9 cellular contexts compared by ENCODE assay signal in the genomic region with DNA sequence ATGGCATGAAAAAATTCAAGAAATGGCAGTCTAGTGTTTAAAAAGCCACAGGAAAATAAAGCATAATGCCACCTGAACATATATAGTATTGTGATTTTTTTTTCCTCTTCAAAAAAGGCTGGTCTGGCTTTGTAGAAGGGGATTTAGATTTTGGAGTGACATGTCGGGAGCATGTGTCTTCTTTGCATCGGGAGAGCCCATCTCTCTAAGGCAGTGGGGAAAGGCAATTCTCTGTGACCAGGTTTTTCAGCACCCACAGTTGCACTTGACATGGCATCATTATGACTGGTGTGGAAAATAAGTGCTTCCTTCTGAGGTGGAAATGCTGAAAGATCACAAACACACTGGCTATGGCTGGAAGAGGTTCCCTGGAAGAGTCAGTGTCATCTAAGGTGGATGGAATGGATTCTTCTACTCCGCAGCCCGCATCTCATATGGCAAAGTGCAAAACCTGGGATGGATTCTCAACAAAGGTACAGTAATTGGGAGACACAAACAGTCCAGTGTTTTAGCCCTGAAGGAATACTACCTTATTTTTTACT.
DNase-seq lines count a peak whose midpoint lies in the region; ATAC-seq, FAIRE-seq and TF ChIP-seq lines count a peak whose summit lies in the region.
"Had no signal": no experiment of that assay in that cellular context is flagged by ENCODE, and none has a peak within 500 bp of the region (broad histone marks: within the 10 kb centered on the region; RNA-seq: fewer than 3 reads in every experiment).

No MANE protein-coding gene starts in this region.

- H3K27me3 Mint-ChIP-seq in endodermal cell (ENCODE audit: insufficient read depth): peaks cover 29% of the 10 kb centered on the region
- peaks cover 68% of the 10 kb centered on the region for H3K27me3 Mint-ChIP-seq in CD4-positive, alpha-beta T cell

- no TSS peak for BruUV-seq in PC-3 (replicated peaks; lab: Mats Ljungman, UMichigan)

- H3K9me2 ChIP-seq in PC-3 (replicated peaks; ENCODE audit: low read length): no peaks in the 10 kb centered on the region

- peaks cover 78% of the 10 kb centered on the region for H3K79me2 ChIP-seq in PC-3 (ENCODE audit: low read length)

- H3K36me3 ChIP-seq in PC-3 (ENCODE audit: low read depth, low read length): no peaks in the 10 kb centered on the region
- no peaks in the 10 kb centered on the region for H3K36me3 ChIP-seq in endodermal cell (ENCODE audit: control insufficient read depth, insufficient read depth, low read length)
- no peaks in the 10 kb centered on the region for H3K36me3 ChIP-seq in lower lobe of right lung
- H3K36me3 ChIP-seq in upper lobe of right lung: no peaks in the 10 kb centered on the region

- H3K9me3 Mint-ChIP-seq in endodermal cell: no peaks in the 10 kb centered on the region
- H3K9me3 Mint-ChIP-seq in CD4-positive, alpha-beta T cell: no peaks in the 10 kb centered on the region
- H3K9me3 Mint-ChIP-seq: activated naive CD4-positive, alpha-beta T cell treated with anti-CD3 and anti-CD28 coated beads, Interleukin-2, amount 50 U/mL, for 24 hours had no signal

- POLR2A ChIA-PET in A549 (lab: Yijun Ruan, JAX) (no interaction called here), PC-3 (lab: Charles Lee; ENCODE audit: unreplicated experiment) (no interaction called here)
- POLR2A ChIA-PET in CD4-positive, alpha-beta T cell (lab: Charles Lee): no interaction called here

- peak overlapping the region; percentile 35 for H3K4me3 ChIP-seq in A549
- peak overlapping the region; percentile 21 for H3K4me3 ChIP-seq in HFF-Myc (replicated peaks; ENCODE audit: low read depth, low read length)
- peak overlapping the region; percentile 66 for H3K4me3 ChIP-seq in PC-3 (ENCODE audit: low read length)
- peak overlapping the region; percentile 60 for H3K4me3 ChIP-seq in endodermal cell (ENCODE audit: low read length)
- H3K4me3 ChIP-seq in lower lobe of right lung: peak overlapping the region; percentile 25
- peak overlapping the region; percentile 12 for H3K4me3 ChIP-seq in upper lobe of right lung

- peaks cover 24% of the 10 kb centered on the region for H3K4me1 Mint-ChIP-seq in endodermal cell
- peaks cover 9% of the 10 kb centered on the region for H3K4me1 Mint-ChIP-seq in CD4-positive, alpha-beta T cell (ENCODE audit: low read depth)
- H3K4me1 Mint-ChIP-seq: activated naive CD4-positive, alpha-beta T cell treated with anti-CD3 and anti-CD28 coated beads, Interleukin-2, amount 50 U/mL, for 24 hours had no signal

- no peak for FAIRE-seq in A549 (lab: Jason Lieb, UNC)

- H2AFZ ChIP-seq in PC-3 (ENCODE audit: low read length): peak overlapping the region; percentile 74

- no peak for TF ChIP-seq CTCF in A549 (IDR thresholded peaks at IDR 0.05)
- no peak for TF ChIP-seq CTCF in HFF-Myc (IDR thresholded peaks at IDR 0.05; ENCODE audit: low read depth, low read length, missing control alignments)
- no peak for TF ChIP-seq CTCF in PC-3 (conservative IDR thresholded peaks at IDR 0.05; ENCODE audit: low read depth, low read length)
- no peak for TF ChIP-seq CTCF in endodermal cell (conservative IDR thresholded peaks at IDR 0.05)
- TF ChIP-seq CTCF in lower lobe of right lung (IDR thresholded peaks at IDR 0.05): no peak
- no peak for TF ChIP-seq CTCF in upper lobe of right lung (IDR thresholded peaks at IDR 0.05)
- no peak for TF ChIP-seq CTCF in CD4-positive, alpha-beta T cell (IDR thresholded peaks at IDR 0.05)

- H3K9me3 ChIP-seq in A549: no peaks in the 10 kb centered on the region
- H3K9me3 ChIP-seq in PC-3 (ENCODE audit: low read length): no peaks in the 10 kb centered on the region
- H3K9me3 ChIP-seq in endodermal cell (ENCODE audit: control insufficient read depth, low read length): no peaks in the 10 kb centered on the region
- no peaks in the 10 kb centered on the region for H3K9me3 ChIP-seq in lower lobe of right lung
- H3K9me3 ChIP-seq in upper lobe of right lung: no peaks in the 10 kb centered on the region
- no peaks in the 10 kb centered on the region for H3K9me3 ChIP-seq in CD4-positive, alpha-beta T cell (ENCODE audit: control insufficient read depth, low read length)

- H3F3A ChIP-seq in PC-3 (ENCODE audit: low read length, unreplicated experiment): no peaks in the 10 kb centered on the region

- CTCF ChIA-PET in A549 (lab: Yijun Ruan, JAX): interaction anchor here (0.9 to 1.9 kb wide), 3 partner anchors 28 to 72 kb away, joined by 4 to 7 read pairs (median 4); no protein-coding TSS in a partner anchor
- CTCF ChIA-PET in PC-3 (lab: Charles Lee): no interaction called here
- CTCF ChIA-PET in CD4-positive, alpha-beta T cell (lab: Charles Lee): no interaction called here

- H3K4me2 ChIP-seq in A549: peak overlapping the region; percentile 89
- H3K4me2 ChIP-seq in PC-3 (ENCODE audit: low read length): peak overlapping the region; percentile 88

- peak overlapping the region; percentile 22 for H3K9ac ChIP-seq in PC-3 (ENCODE audit: low read length)
- H3K9ac ChIP-seq in endodermal cell (ENCODE audit: extremely low read depth, low read length, poor library complexity, severe bottlenecking): no peak overlapping the region

- H3K27ac ChIP-seq in A549: peak overlapping the region; percentile 11 to 62; a peak in 4 of 6 replicates
- H3K27ac ChIP-seq in PC-3 (ENCODE audit: low read length): peak overlapping the region; percentile 42
- peak overlapping the region; percentile 55 for H3K27ac ChIP-seq in endodermal cell (ENCODE audit: low read depth, low read length)
- no peak overlapping the region for H3K27ac ChIP-seq in lower lobe of right lung
- no peak overlapping the region for H3K27ac ChIP-seq in upper lobe of right lung
- H3K27ac ChIP-seq in CD4-positive, alpha-beta T cell (ENCODE audit: low read depth, low read length): no peak overlapping the region

- H3K4me3 Mint-ChIP-seq in endodermal cell: no peak overlapping the region
- no peak overlapping the region for H3K4me3 Mint-ChIP-seq in CD4-positive, alpha-beta T cell
- H3K4me3 Mint-ChIP-seq: activated naive CD4-positive, alpha-beta T cell treated with anti-CD3 and anti-CD28 coated beads, Interleukin-2, amount 50 U/mL, for 24 hours had no signal

- peaks cover 15% of the 10 kb centered on the region for H4K20me1 ChIP-seq in PC-3 (ENCODE audit: low read length)

- H3K4me1 ChIP-seq in A549 (peaks cover 17% of the 10 kb centered on the region), PC-3 (ENCODE audit: insufficient read depth, low read length) (peaks cover 23% of the 10 kb centered on the region), endodermal cell (ENCODE audit: control insufficient read depth, insufficient read depth, low read length) (peaks cover 4% of the 10 kb centered on the region), lower lobe of right lung (peaks cover 22% of the 10 kb centered on the region), upper lobe of right lung (peaks cover 19% of the 10 kb centered on the region)

- TF ChIP-seq EP300 in A549 (IDR thresholded peaks at IDR 0.05): no peak

- 1% methylated on average over 4 of the region's 4 CpGs for WGBS in A549 (ENCODE audit: missing lambda C conversion rate)
- WGBS in endodermal cell (ENCODE audit: insufficient coverage in 1 of 2, insufficient read length in 1 of 2), 2 experiments: 7 to 13% methylated on average over 4 of the region's 4 CpGs

- TF ChIP-seq POLR2A in A549 (IDR thresholded peaks at IDR 0.05; ENCODE audit: low read length): no peak

- intact Hi-C loops in PC-3 (cut with micrococcal nuclease): loop anchor here (1.0 kb wide), 1 partner anchor 71 kb away; no protein-coding TSS in a partner anchor
- intact Hi-C loops in lower lobe of right lung (cut with DNase I): no loop called here
- intact Hi-C loops in upper lobe of right lung (cut with DNase I): loop anchor here (5.0 kb wide), 1 partner anchor 69 kb away; no protein-coding TSS in a partner anchor
- intact Hi-C loops in CD4-positive, alpha-beta T cell (cut with DNase I, micrococcal nuclease): no loop called here

- ATAC-seq in A549 (peak; percentile 47 to 80; a peak in 4 of 6 replicates), PC-3 (peak; percentile 32), lower lobe of right lung (peak in 1 of 2 donors; percentile 57), upper lobe of right lung (peak; percentile 12), HG03571 (IDR thresholded peaks at IDR 0.05; ENCODE audit: unreplicated experiment) (no peak)
- no peak for ATAC-seq in CD4-positive, alpha-beta T cell (ENCODE audit: poor library complexity)

- no peak overlapping the region for H3K27ac Mint-ChIP-seq in endodermal cell
- H3K27ac Mint-ChIP-seq in CD4-positive, alpha-beta T cell: no peak overlapping the region
- H3K27ac Mint-ChIP-seq: activated naive CD4-positive, alpha-beta T cell treated with anti-CD3 and anti-CD28 coated beads, Interleukin-2, amount 50 U/mL, for 24 hours had no signal

- no peak for TF ChIP-seq RAD21 in A549 (conservative IDR thresholded peaks at IDR 0.05 in 1 of 2, IDR thresholded peaks at IDR 0.05 in 1 of 2)

- DNase-seq in A549 (ENCODE audit: low read depth in 1 of 2, low spot score in 1 of 2): peak; percentile 54 to 86
- DNase-seq in HFF-Myc (ENCODE audit: extremely low read depth, low read depth): peak; percentile 83
- DNase-seq in PC-3: peak; percentile 80
- peak; percentile 81 for DNase-seq in endodermal cell
- no peak for DNase-seq in lower lobe of right lung
- DNase-seq in upper lobe of right lung: no peak
- no peak for DNase-seq in CD4-positive, alpha-beta T cell

- H3K36me3 Mint-ChIP-seq in endodermal cell (ENCODE audit: low read depth): no peaks in the 10 kb centered on the region
- no peaks in the 10 kb centered on the region for H3K36me3 Mint-ChIP-seq in CD4-positive, alpha-beta T cell (ENCODE audit: low read depth)
- H3K36me3 Mint-ChIP-seq: activated naive CD4-positive, alpha-beta T cell treated with anti-CD3 and anti-CD28 coated beads, Interleukin-2, amount 50 U/mL, for 24 hours had no signal

- H3K27me3 ChIP-seq in PC-3 (ENCODE audit: low read length) (no peaks in the 10 kb centered on the region), endodermal cell (ENCODE audit: control insufficient read depth, insufficient read depth, low read length, poor library complexity, severe bottlenecking) (peaks cover 6% of the 10 kb centered on the region), lower lobe of right lung (ENCODE audit: low read depth) (peaks cover 4% of the 10 kb centered on the region), upper lobe of right lung (no peaks in the 10 kb centered on the region)
- peaks cover 34% of the 10 kb centered on the region for H3K27me3 ChIP-seq in CD4-positive, alpha-beta T cell (ENCODE audit: control insufficient read depth, insufficient read depth, low read length)

TF ChIP-seq in A549, 52 proteins besides CTCF, POLR2A, EP300 and RAD21 (continues in another document):
- TF ChIP-seq MAFK (IDR thresholded peaks at IDR 0.05; ENCODE audit: partially characterized antibody): no peak
- TF ChIP-seq CHD2 (IDR thresholded peaks at IDR 0.05; ENCODE audit: low read length, partially characterized antibody): no peak
- TF ChIP-seq GATA3 (IDR thresholded peaks at IDR 0.05; ENCODE audit: borderline replicate concordance): peak; percentile 58
- TF ChIP-seq, protein P1, sequence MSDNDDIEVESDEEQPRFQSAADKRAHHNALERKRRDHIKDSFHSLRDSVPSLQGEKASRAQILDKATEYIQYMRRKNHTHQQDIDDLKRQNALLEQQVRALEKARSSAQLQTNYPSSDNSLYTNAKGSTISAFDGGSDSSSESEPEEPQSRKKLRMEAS (IDR thresholded peaks at IDR 0.05): peak; percentile 40
- no peak for TF ChIP-seq NPAS2 (CRISPR knock-in tag; IDR thresholded peaks at IDR 0.05; ENCODE audit: borderline replicate concordance)
- no peak for TF ChIP-seq KDM1A (IDR thresholded peaks at IDR 0.05; ENCODE audit: low read depth)

Comparison
In these comparisons a context has a peak if more than half of its experiments do, and no peak if none do; other contexts are left out.
1. ATAC-seq: peak in A549 (2 of 2), PC-3 (single experiment) and upper lobe of right lung (single experiment); none in HG03571 (single experiment) and CD4-positive, alpha-beta T cell (single experiment).
2. DNase-seq: peak in A549 (2 of 2), HFF-Myc (single experiment), PC-3 (single experiment) and endodermal cell (single experiment); none in lower lobe of right lung (single experiment), upper lobe of right lung (single experiment) and CD4-positive, alpha-beta T cell (0 of 10).
3. H3K27ac ChIP-seq: peak in A549 (2 of 2), PC-3 (single experiment) and endodermal cell (single experiment); none in lower lobe of right lung (single experiment), upper lobe of right lung (single experiment) and CD4-positive, alpha-beta T cell (single experiment).
4. H3K4me3 ChIP-seq: peak in every context shown above with its lines; median percentile 66 in PC-3; 60 in endodermal cell; 35 in A549; 25 in lower lobe of right lung; 21 in HFF-Myc; 12 in upper lobe of right lung.
5. intact Hi-C loops: an anchor here in PC-3 (1.0 kb wide) and upper lobe of right lung (5.0 kb wide); none called in lower lobe of right lung and CD4-positive, alpha-beta T cell.